Comparison of ENCODE assay signal across 8 cellular contexts in genomic region chr1:15337656-15338402, GRCh38.
A peak's percentile ranks its signal among the peaks of the same experiment; 100 is the strongest.
DNase-seq lines count a peak whose midpoint lies in the region; ATAC-seq and FAIRE-seq lines count a peak whose summit lies in the region.

No MANE protein-coding gene starts in this region.

- peaks cover 17% of the 10 kb centered on the region for H3K27me3 Mint-ChIP-seq in activated CD8-positive, alpha-beta memory T cell treated with anti-CD3 and anti-CD28 coated beads, Interleukin-2, amount 10 ng/mL, durations not matched to agents 7 days and 5 days

- H3K36me3 Mint-ChIP-seq in activated CD8-positive, alpha-beta memory T cell treated with anti-CD3 and anti-CD28 coated beads, Interleukin-2, amount 10 ng/mL, durations not matched to agents 7 days and 5 days: peaks cover 3% of the 10 kb centered on the region

- ATAC-seq in GM18870 (IDR thresholded peaks at IDR 0.05; ENCODE audit: unreplicated experiment): no peak
- ATAC-seq in activated CD8-positive, alpha-beta memory T cell treated with anti-CD3 and anti-CD28 coated beads, Interleukin-2, amount 10 ng/mL, durations not matched to agents 7 days and 5 days: no peak
- no peak for ATAC-seq in HG02981 (IDR thresholded peaks at IDR 0.05; ENCODE audit: unreplicated experiment)

- H3K4me3 ChIP-seq in trophoblast cell (ENCODE audit: low read depth, low read length): no peak overlapping the region

- WGBS in trophoblast cell (ENCODE audit: extremely low coverage, insufficient coverage, insufficient read length): no CpG with 5 or more reads among the region's 17 CpGs

- CTCF ChIA-PET in activated CD8-positive, alpha-beta memory T cell treated with anti-CD3 and anti-CD28 coated beads, Interleukin-2, amount 10 ng/mL, durations not matched to agents 7 days and 5 days (lab: Charles Lee): interaction anchor here (0.6 to 3.5 kb wide), 4 partner anchors 14 to 495 kb away, joined by 3 to 16 read pairs (median 8); no protein-coding TSS in a partner anchor

- peaks cover 29% of the 10 kb centered on the region for H3K4me1 Mint-ChIP-seq in activated CD8-positive, alpha-beta memory T cell treated with anti-CD3 and anti-CD28 coated beads, Interleukin-2, amount 10 ng/mL, durations not matched to agents 7 days and 5 days

- no peak overlapping the region for H2BK12ac ChIP-seq in trophoblast cell (ENCODE audit: low read length)

- no peak overlapping the region for H3K4me3 Mint-ChIP-seq in activated CD8-positive, alpha-beta memory T cell treated with anti-CD3 and anti-CD28 coated beads, Interleukin-2, amount 10 ng/mL, durations not matched to agents 7 days and 5 days

- no peak overlapping the region for H3K14ac ChIP-seq in trophoblast cell (ENCODE audit: low read length)

- H3K36me3 ChIP-seq in trophoblast cell (ENCODE audit: control insufficient read depth in 1 of 2, insufficient read depth in 2 of 2, low read length in 2 of 2): no peaks in the 10 kb centered on the region

- no peak overlapping the region for H3K4me2 ChIP-seq in trophoblast cell (ENCODE audit: low read length)

- H3K27me3 ChIP-seq in trophoblast cell (ENCODE audit: insufficient read depth, low read length): no peaks in the 10 kb centered on the region

- H3K9me3 Mint-ChIP-seq in activated CD8-positive, alpha-beta memory T cell treated with anti-CD3 and anti-CD28 coated beads, Interleukin-2, amount 10 ng/mL, durations not matched to agents 7 days and 5 days (ENCODE audit: low read depth): no peaks in the 10 kb centered on the region

- H2AFZ ChIP-seq in trophoblast cell (ENCODE audit: insufficient read depth, low read length, poor library complexity): no peak overlapping the region

- H2AK5ac ChIP-seq in trophoblast cell (ENCODE audit: low read length): no peak overlapping the region

- peaks cover 3 to 5% of the 10 kb centered on the region in 2 experiments for H3K4me1 ChIP-seq in trophoblast cell (ENCODE audit: control insufficient read depth in 1 of 2, insufficient read depth in 2 of 2, low read length in 2 of 2)

- DNase-seq in DMS53 treated with DMSO at 0.1 percent for 48 hours (lab: John Stamatoyannopoulos, UW; ENCODE audit: unreplicated experiment) (peak; percentile 14), RCC 7860 (ENCODE audit: low spot score) (peak; percentile 86), fibroblast of gingiva (ENCODE audit: low read depth) (peak; percentile 76), trophoblast cell (peak; percentile 36 to 61)
- DNase-seq in stimulated activated CD4-positive, alpha-beta T cell treated with anti-CD3 and anti-CD28 coated beads, Interleukin-12 subunit alpha, Interleukin-12 subunit beta, amount 100 ng/mL, for 4 hours: no peak
- DNase-seq in activated CD8-positive, alpha-beta memory T cell treated with anti-CD3 and anti-CD28 coated beads, Interleukin-2, amount 10 ng/mL, durations not matched to agents 7 days and 5 days: no peak

- no peak overlapping the region for H2BK120ac ChIP-seq in trophoblast cell (ENCODE audit: insufficient read depth, low read length, poor library complexity)

- no peak overlapping the region for H2BK5ac ChIP-seq in trophoblast cell (ENCODE audit: low read depth, low read length, poor library complexity)

- H3K79me2 ChIP-seq in trophoblast cell (ENCODE audit: control insufficient read depth, insufficient read depth, low read length, poor library complexity): no peaks in the 10 kb centered on the region

- H3K23ac ChIP-seq in trophoblast cell (ENCODE audit: low read length): no peak overlapping the region

- H3K9me3 ChIP-seq in trophoblast cell (ENCODE audit: insufficient read depth, low read depth, low read length): peaks cover 2% of the 10 kb centered on the region

- no peak overlapping the region for H4K91ac ChIP-seq in trophoblast cell (ENCODE audit: low read depth, low read length)

- no peak overlapping the region for H3K18ac ChIP-seq in trophoblast cell (ENCODE audit: low read length)

- H3K27ac Mint-ChIP-seq in activated CD8-positive, alpha-beta memory T cell treated with anti-CD3 and anti-CD28 coated beads, Interleukin-2, amount 10 ng/mL, durations not matched to agents 7 days and 5 days: no peak overlapping the region

- H3K79me1 ChIP-seq in trophoblast cell (ENCODE audit: low read length): no peaks in the 10 kb centered on the region

- H3K27ac ChIP-seq in trophoblast cell (ENCODE audit: low read depth, low read length): no peak overlapping the region

- no peak overlapping the region for H4K8ac ChIP-seq in trophoblast cell (ENCODE audit: low read depth, low read length)

- FAIRE-seq in RCC 7860 (lab: Jason Lieb, UNC): peak; percentile 88

- no peak overlapping the region for H4K12ac ChIP-seq in trophoblast cell (ENCODE audit: low read depth, low read length)

- no peak overlapping the region for H3K9ac ChIP-seq in trophoblast cell (ENCODE audit: low read length)

- no peak overlapping the region for H3K4ac ChIP-seq in trophoblast cell (ENCODE audit: low read depth, low read length)

Comparison
In these comparisons a context has a peak if more than half of its experiments do, and no peak if none do; other contexts are left out.
1. DNase-seq: peak in DMS53 treated with DMSO at 0.1 percent for 48 hours (single experiment), RCC 7860 (single experiment), fibroblast of gingiva (single experiment) and trophoblast cell (2 of 2); none in stimulated activated CD4-positive, alpha-beta T cell treated with anti-CD3 and anti-CD28 coated beads, Interleukin-12 subunit alpha, Interleukin-12 subunit beta, amount 100 ng/mL, for 4 hours (single experiment) and activated CD8-positive, alpha-beta memory T cell treated with anti-CD3 and anti-CD28 coated beads, Interleukin-2, amount 10 ng/mL, durations not matched to agents 7 days and 5 days (single experiment).